Comparison of ENCODE assay signal across 23 cellular contexts in the genomic region with DNA sequence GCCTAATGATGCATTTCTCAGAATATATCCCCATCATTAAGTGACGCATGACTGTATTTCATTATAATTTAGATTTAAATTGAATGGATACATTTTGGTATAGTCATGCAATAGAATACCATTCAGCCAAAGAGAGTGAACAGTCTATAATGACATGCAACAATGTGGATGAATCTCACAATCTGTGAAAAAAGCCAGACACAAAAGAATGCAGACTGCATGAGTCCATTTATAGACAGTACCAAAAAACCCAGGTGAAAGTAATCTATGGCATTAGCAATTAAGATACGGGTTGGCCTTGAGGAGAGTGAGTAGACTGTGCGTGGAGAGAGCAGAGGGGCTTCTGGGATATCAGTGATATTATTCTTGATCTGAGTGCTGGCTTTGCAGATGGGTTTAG.
DNase-seq lines count a peak whose midpoint lies in the region; ATAC-seq and TF ChIP-seq lines count a peak whose summit lies in the region.
"Had no signal": no experiment of that assay in that cellular context is flagged by ENCODE, and none has a peak within 500 bp of the region (broad histone marks: within the 10 kb centered on the region; RNA-seq: fewer than 3 reads in every experiment).

No MANE protein-coding gene starts in this region.

- H3K4me3 ChIP-seq in ascending aorta (no peak overlapping the region), lower lobe of right lung (no peak overlapping the region), thoracic aorta (no peak overlapping the region)
- H3K4me3 ChIP-seq: BLaER1 treated with 17β-estradiol and CSF1 and Interleukin-3, amounts not matched to agents 10 nM and 100 nM; HAP-1; right lobe of liver had no signal

- peak overlapping the region; percentile 27; the same call in 1 of the 2 replicates for H3K27ac Mint-ChIP-seq in HFFc6
- no peak overlapping the region for H3K27ac Mint-ChIP-seq in activated naive CD4-positive, alpha-beta T cell treated with anti-CD3 and anti-CD28 coated beads, Interleukin-2, amount 50 U/mL, for 72 hours
- H3K27ac Mint-ChIP-seq: activated T-cell treated with anti-CD3 and anti-CD28 coated beads, Interleukin-2, amount 50 U/mL, for 72 hours; T-helper 1 cell treated with Interleukin-12 subunit alpha and Interleukin-12 subunit beta and Interleukin-4 antibody, amounts not matched to agents 30 μg/mL and 1 μg/mL, for 36 hours had no signal

- H3K4me1 Mint-ChIP-seq in HFFc6 (ENCODE audit: low read depth) = peaks cover 92% of the 10 kb centered on the region

- no peak overlapping the region for H3K4me3 Mint-ChIP-seq in HFFc6
- H3K4me3 Mint-ChIP-seq: activated T-cell treated with anti-CD3 and anti-CD28 coated beads, Interleukin-2, amount 50 U/mL, for 72 hours; T-helper 1 cell treated with Interleukin-12 subunit alpha and Interleukin-12 subunit beta and Interleukin-4 antibody, amounts not matched to agents 30 μg/mL and 1 μg/mL, for 36 hours; type B pancreatic cell had no signal

- peaks cover 5% of the 10 kb centered on the region; the same call in 1 of the 2 replicates for H3K36me3 Mint-ChIP-seq in HFFc6 (ENCODE audit: low read depth)
- no peaks in the 10 kb centered on the region for H3K36me3 Mint-ChIP-seq in activated naive CD4-positive, alpha-beta T cell treated with anti-CD3 and anti-CD28 coated beads, Interleukin-2, amount 50 U/mL, for 72 hours
- H3K36me3 Mint-ChIP-seq: type B pancreatic cell had no signal

- H3K27me3 Mint-ChIP-seq in HFFc6 (ENCODE audit: insufficient read depth) = peaks cover 1% of the 10 kb centered on the region; the same call in 1 of the 2 replicates
- H3K27me3 Mint-ChIP-seq: type B pancreatic cell had no signal

- intact Hi-C loops in ascending aorta (cut with DNase I) = loop anchor here (5.0 kb wide), 1 partner anchor 130 kb away; no protein-coding TSS in a partner anchor
- intact Hi-C loops in lower lobe of right lung (cut with DNase I) = no loop called here

- no peak for TF ChIP-seq CTCF in HFFc6 (IDR thresholded peaks at IDR 0.05)
- no peak for TF ChIP-seq CTCF in ascending aorta (IDR thresholded peaks at IDR 0.05)
- TF ChIP-seq CTCF in lower lobe of right lung (IDR thresholded peaks at IDR 0.05) = no peak
- no peak for TF ChIP-seq CTCF in thoracic aorta (IDR thresholded peaks at IDR 0.05)

- H3K4me1 ChIP-seq in ascending aorta = peaks cover 10 to 43% of the 10 kb centered on the region in 2 donors
- H3K4me1 ChIP-seq in lower lobe of right lung = peaks cover 18% of the 10 kb centered on the region
- H3K4me1 ChIP-seq in thoracic aorta (ENCODE audit: control insufficient read depth in 1 of 2, low read depth in 2 of 2) = peaks cover 31 to 57% of the 10 kb centered on the region in 2 donors
- H3K4me1 ChIP-seq: HAP-1 had no signal

- H3K27me3 ChIP-seq in ascending aorta = no peaks in the 10 kb centered on the region
- H3K27me3 ChIP-seq in lower lobe of right lung (ENCODE audit: low read depth) = no peaks in the 10 kb centered on the region
- H3K27me3 ChIP-seq in thoracic aorta (replicated peaks; ENCODE audit: insufficient read depth) = no peaks in the 10 kb centered on the region
- H3K27me3 ChIP-seq: BLaER1 treated with 17β-estradiol and CSF1 and Interleukin-3, amounts not matched to agents 10 nM and 100 nM; right lobe of liver had no signal

- no peaks in the 10 kb centered on the region for H3K9me3 ChIP-seq in ascending aorta
- H3K9me3 ChIP-seq in lower lobe of right lung = no peaks in the 10 kb centered on the region
- H3K9me3 ChIP-seq in thoracic aorta = no peaks in the 10 kb centered on the region
- H3K9me3 ChIP-seq: BLaER1 treated with 17β-estradiol and CSF1 and Interleukin-3, amounts not matched to agents 10 nM and 100 nM; HAP-1; right lobe of liver had no signal

- H3K27ac ChIP-seq in ascending aorta (peak overlapping the region; percentile 83 to 84), lower lobe of right lung (peak overlapping the region; percentile 71), thoracic aorta (peak overlapping the region; percentile 91 to 92)
- H3K27ac ChIP-seq: BLaER1 treated with 17β-estradiol and CSF1 and Interleukin-3, amounts not matched to agents 10 nM and 100 nM; right lobe of liver had no signal

- DNase-seq in HFFc6 (peak; percentile 6), ascending aorta (ENCODE audit: low spot score in 2 of 2) (no peak), lower lobe of right lung (no peak), thoracic aorta (ENCODE audit: low spot score) (no peak), NCI-H345 treated with DMSO at 0.1 percent for 48 hours (lab: John Stamatoyannopoulos, UW; ENCODE audit: unreplicated experiment) (no peak), NCI-H226 (no peak)
- DNase-seq in activated naive CD4-positive, alpha-beta T cell treated with anti-CD3 and anti-CD28 coated beads, Interleukin-2, amount 50 U/mL, for 72 hours (ENCODE audit: low spot score in 2 of 2) = no peak
- DNase-seq: activated T-cell treated with anti-CD3 and anti-CD28 coated beads, Interleukin-2, amount 50 U/mL, for 72 hours; COR-L47; DMS53; effector CD4-positive, alpha-beta T cell; mesendoderm; MV-4-11; NCI-H146; NCI-H345; right lobe of liver; stimulated activated CD4-positive, alpha-beta T cell treated with anti-CD3 and anti-CD28 coated beads, Interleukin-4, amount 100 ng/mL, for 4 hours had no signal

- H3K36me3 ChIP-seq in ascending aorta = no peaks in the 10 kb centered on the region
- H3K36me3 ChIP-seq in lower lobe of right lung = no peaks in the 10 kb centered on the region
- H3K36me3 ChIP-seq in thoracic aorta = no peaks in the 10 kb centered on the region
- H3K36me3 ChIP-seq: BLaER1 treated with 17β-estradiol and CSF1 and Interleukin-3, amounts not matched to agents 10 nM and 100 nM; HAP-1; right lobe of liver had no signal

- ATAC-seq in lower lobe of right lung (no peak), thoracic aorta (ENCODE audit: insufficient number of reproducible peaks, low FRiP score, low read depth) (no peak), HG02870 (IDR thresholded peaks at IDR 0.05; ENCODE audit: unreplicated experiment) (no peak)
- no peak for ATAC-seq in activated naive CD4-positive, alpha-beta T cell treated with anti-CD3 and anti-CD28 coated beads, Interleukin-2, amount 50 U/mL, for 72 hours
- ATAC-seq: activated T-cell treated with anti-CD3 and anti-CD28 coated beads, Interleukin-2, amount 50 U/mL, for 72 hours; left lobe of liver; right lobe of liver had no signal

- H3K9me3 Mint-ChIP-seq in HFFc6 = no peaks in the 10 kb centered on the region
- no peaks in the 10 kb centered on the region for H3K9me3 Mint-ChIP-seq in activated naive CD4-positive, alpha-beta T cell treated with anti-CD3 and anti-CD28 coated beads, Interleukin-2, amount 50 U/mL, for 72 hours
- H3K9me3 Mint-ChIP-seq: activated T-cell treated with anti-CD3 and anti-CD28 coated beads, Interleukin-2, amount 50 U/mL, for 72 hours; T-helper 1 cell treated with Interleukin-12 subunit alpha and Interleukin-12 subunit beta and Interleukin-4 antibody, amounts not matched to agents 30 μg/mL and 1 μg/mL, for 36 hours; type B pancreatic cell had no signal
